In genomic region chr2:236735742-236736360, GRCh38 we compare ENCODE assay signal across 18 cellular contexts.
DNase-seq lines count a peak whose midpoint lies in the region; ATAC-seq, FAIRE-seq and TF ChIP-seq lines count a peak whose summit lies in the region.
"Had no signal": no experiment of that assay in that cellular context is flagged by ENCODE, and none has a peak within 500 bp of the region (broad histone marks: within the 10 kb centered on the region; RNA-seq: fewer than 3 reads in every experiment).

No MANE protein-coding gene starts in this region.

- peak overlapping the region in 1 of 2 donors; percentile 61 for H3K9ac ChIP-seq in liver (ENCODE audit: low read depth in 1 of 2, low read length in 2 of 2)

- TF ChIP-seq CTCF in liver (IDR thresholded peaks at IDR 0.05; ENCODE audit: low read depth, low read length, missing input control) (no peak), progenitor cell of endocrine pancreas (IDR thresholded peaks at IDR 0.05; ENCODE audit: unreplicated experiment) (no peak)

- no peaks in the 10 kb centered on the region for H3K36me3 ChIP-seq in liver (ENCODE audit: control insufficient read depth in 4 of 4, insufficient read depth in 3 of 4, low read depth in 1 of 4, low read length in 3 of 4)
- H3K36me3 ChIP-seq in small intestine (ENCODE audit: control insufficient read depth in 2 of 2, insufficient read depth in 2 of 2, low read length in 2 of 2), result no peaks in the 10 kb centered on the region

- peak overlapping the region; percentile 57 for H3K27ac Mint-ChIP-seq in progenitor cell of endocrine pancreas
- H3K27ac Mint-ChIP-seq in activated T-cell treated with anti-CD3 and anti-CD28 coated beads, Interleukin-2, amount 50 U/mL, for 24 hours, result no peak overlapping the region
- H3K27ac Mint-ChIP-seq: CD14-positive monocyte; CD8-positive, alpha-beta memory T cell; HFFc6 had no signal

- H3K9me3 ChIP-seq in right cardiac atrium (ENCODE audit: control insufficient read depth, low read length) (no peaks in the 10 kb centered on the region), liver (ENCODE audit: control insufficient read depth in 4 of 4, low read length in 3 of 4) (no peaks in the 10 kb centered on the region), small intestine (ENCODE audit: control insufficient read depth, low read depth) (no peaks in the 10 kb centered on the region)
- H3K9me3 ChIP-seq: Caco-2 had no signal

- TF ChIP-seq RAD21 in liver (IDR thresholded peaks at IDR 0.05), result peak; percentile 43 to 63

- H3K4me3 ChIP-seq in right cardiac atrium (ENCODE audit: low read length) (no peak overlapping the region), liver (ENCODE audit: low read depth in 1 of 3, low read length in 3 of 3) (no peak overlapping the region), small intestine (ENCODE audit: low read depth in 1 of 2, low read length in 2 of 2) (no peak overlapping the region)

- DNase-seq in cardiac septum (ENCODE audit: low spot score) (peak; percentile 38), right cardiac atrium (no peak), progenitor cell of endocrine pancreas (ENCODE audit: low spot score, unreplicated experiment) (no peak), small intestine (no peak)
- DNase-seq in activated T-cell treated with anti-CD3 and anti-CD28 coated beads, Interleukin-2, amount 50 U/mL, for 24 hours, result no peak
- no peak for DNase-seq in activated effector memory CD4-positive, alpha-beta T cell treated with Interleukin-2 at 50 U/mL for 16 hours
- DNase-seq: Caco-2; CD8-positive, alpha-beta memory T cell; DND-41; GDM1; HCEC 1CT; HFFc6 had no signal

- 79% methylated on average over 6 of the region's 6 CpGs for WGBS in right cardiac atrium
- WGBS in liver, result 28% methylated on average over 6 of the region's 6 CpGs
- WGBS in small intestine, 3 donors, result 36 to 67% (median 57%) methylated on average over 6 of the region's 6 CpGs

- TF ChIP-seq POLR2A in GM18505 (IDR thresholded peaks at IDR 0.05; ENCODE audit: borderline replicate concordance, extremely low read depth, insufficient read depth, insufficient read length), result no peak

- H3K4me1 ChIP-seq in right cardiac atrium (ENCODE audit: control insufficient read depth, insufficient read depth, low read length), result peaks cover 9% of the 10 kb centered on the region
- H3K4me1 ChIP-seq in liver (ENCODE audit: control insufficient read depth in 4 of 4, insufficient read depth in 4 of 4, low read length in 3 of 4), result peaks cover 10 to 41% (median 24%) of the 10 kb centered on the region in 4 donors
- no peaks in the 10 kb centered on the region for H3K4me1 ChIP-seq in small intestine (ENCODE audit: control insufficient read depth in 2 of 2, insufficient read depth in 1 of 2, low read depth in 1 of 2, low read length in 1 of 2)
- H3K4me1 ChIP-seq: Caco-2 had no signal

- no peaks in the 10 kb centered on the region for H3K36me3 Mint-ChIP-seq in progenitor cell of endocrine pancreas (ENCODE audit: insufficient read depth)
- no peaks in the 10 kb centered on the region for H3K36me3 Mint-ChIP-seq in activated T-cell treated with anti-CD3 and anti-CD28 coated beads, Interleukin-2, amount 50 U/mL, for 24 hours (ENCODE audit: low read depth)
- H3K36me3 Mint-ChIP-seq: CD8-positive, alpha-beta memory T cell had no signal

- no peaks in the 10 kb centered on the region for H3K9me3 Mint-ChIP-seq in progenitor cell of endocrine pancreas (ENCODE audit: low read depth)
- H3K9me3 Mint-ChIP-seq in activated T-cell treated with anti-CD3 and anti-CD28 coated beads, Interleukin-2, amount 50 U/mL, for 24 hours, result no peaks in the 10 kb centered on the region
- H3K9me3 Mint-ChIP-seq: CD8-positive, alpha-beta memory T cell had no signal

- H3K4me1 Mint-ChIP-seq in progenitor cell of endocrine pancreas (ENCODE audit: low read depth), result peaks cover 17% of the 10 kb centered on the region
- no peaks in the 10 kb centered on the region for H3K4me1 Mint-ChIP-seq in activated T-cell treated with anti-CD3 and anti-CD28 coated beads, Interleukin-2, amount 50 U/mL, for 24 hours (ENCODE audit: low read depth)
- H3K4me1 Mint-ChIP-seq: CD8-positive, alpha-beta memory T cell had no signal

- FAIRE-seq in small intestine (lab: Jason Lieb, UNC), result no peak
- FAIRE-seq: GM12892 had no signal

- H3K27ac ChIP-seq in right cardiac atrium (ENCODE audit: low read length) (no peak overlapping the region), liver (ENCODE audit: low read depth in 1 of 2, low read length in 2 of 2) (peak overlapping the region; percentile 76 to 89), small intestine (ENCODE audit: low read depth in 1 of 2, low read length in 1 of 2) (no peak overlapping the region)
- H3K27ac ChIP-seq: 22Rv1, HL-60 had no signal

- ATAC-seq in right cardiac atrium, result no peak
- no peak for ATAC-seq in GM18505 (IDR thresholded peaks at IDR 0.05; ENCODE audit: unreplicated experiment)

- H3K4me3 Mint-ChIP-seq in progenitor cell of endocrine pancreas (ENCODE audit: low read depth), result no peak overlapping the region
- no peak overlapping the region for H3K4me3 Mint-ChIP-seq in activated T-cell treated with anti-CD3 and anti-CD28 coated beads, Interleukin-2, amount 50 U/mL, for 24 hours
- H3K4me3 Mint-ChIP-seq: CD8-positive, alpha-beta memory T cell; HFFc6 had no signal

- H3K27me3 ChIP-seq in right cardiac atrium (ENCODE audit: control insufficient read depth, insufficient read depth), result no peaks in the 10 kb centered on the region
- no peaks in the 10 kb centered on the region for H3K27me3 ChIP-seq in liver (ENCODE audit: control insufficient read depth in 4 of 4, insufficient read depth in 4 of 4, low read length in 3 of 4)
- H3K27me3 ChIP-seq in small intestine (ENCODE audit: control insufficient read depth in 2 of 2, insufficient read depth in 2 of 2, low read length in 2 of 2), result peaks cover 0 to 3% of the 10 kb centered on the region in 2 donors

- H3K27me3 Mint-ChIP-seq in progenitor cell of endocrine pancreas, result peaks cover 16% of the 10 kb centered on the region
- peaks cover 16% of the 10 kb centered on the region for H3K27me3 Mint-ChIP-seq in activated T-cell treated with anti-CD3 and anti-CD28 coated beads, Interleukin-2, amount 50 U/mL, for 24 hours

- intact Hi-C loops in cardiac septum (cut with DNase I), result no loop called here
- intact Hi-C loops in right cardiac atrium (cut with DNase I), result no loop called here

TF ChIP-seq in liver, 16 proteins besides CTCF, POLR2A, EP300 and RAD21 (continues in another document):
- TF ChIP-seq HNF4G (IDR thresholded peaks at IDR 0.05) (peak; percentile 35), FOXA2 (IDR thresholded peaks at IDR 0.05) (peak; percentile 47), TAF1 (conservative IDR thresholded peaks at IDR 0.05) (no peak), ATF3 (IDR thresholded peaks at IDR 0.05) (peak; percentile 18), GABPA (IDR thresholded peaks at IDR 0.05 in 1 of 2, conservative IDR thresholded peaks at IDR 0.05 in 1 of 2) (no peak), FOXA1 (IDR thresholded peaks at IDR 0.05) (peak; percentile 59), HNF4A (conservative IDR thresholded peaks at IDR 0.05) (peak; percentile 85 to 96), ZBTB33 (IDR thresholded peaks at IDR 0.05) (peak; percentile 73), YY1 (IDR thresholded peaks at IDR 0.05) (peak; percentile 68), EGR1 (IDR thresholded peaks at IDR 0.05; ENCODE audit: low read depth in 2 of 2) (peak in 1 of 2 donors; percentile 65), RXRA (IDR thresholded peaks at IDR 0.05) (peak; percentile 96 to 99), SP1 (IDR thresholded peaks at IDR 0.05) (peak; percentile 90), NR2F2 (IDR thresholded peaks at IDR 0.05) (peak; percentile 17), JUND (IDR thresholded peaks at IDR 0.05) (peak in 1 of 2 donors; percentile 85), MAX (IDR thresholded peaks at IDR 0.05) (peak; percentile 82)

Comparison
In these comparisons a context has a peak if more than half of its experiments do, and no peak if none do; other contexts are left out.
1. H3K27ac ChIP-seq: peak in liver (2 of 2); none in right cardiac atrium (single experiment) and small intestine (0 of 2).